In the genomic region with DNA sequence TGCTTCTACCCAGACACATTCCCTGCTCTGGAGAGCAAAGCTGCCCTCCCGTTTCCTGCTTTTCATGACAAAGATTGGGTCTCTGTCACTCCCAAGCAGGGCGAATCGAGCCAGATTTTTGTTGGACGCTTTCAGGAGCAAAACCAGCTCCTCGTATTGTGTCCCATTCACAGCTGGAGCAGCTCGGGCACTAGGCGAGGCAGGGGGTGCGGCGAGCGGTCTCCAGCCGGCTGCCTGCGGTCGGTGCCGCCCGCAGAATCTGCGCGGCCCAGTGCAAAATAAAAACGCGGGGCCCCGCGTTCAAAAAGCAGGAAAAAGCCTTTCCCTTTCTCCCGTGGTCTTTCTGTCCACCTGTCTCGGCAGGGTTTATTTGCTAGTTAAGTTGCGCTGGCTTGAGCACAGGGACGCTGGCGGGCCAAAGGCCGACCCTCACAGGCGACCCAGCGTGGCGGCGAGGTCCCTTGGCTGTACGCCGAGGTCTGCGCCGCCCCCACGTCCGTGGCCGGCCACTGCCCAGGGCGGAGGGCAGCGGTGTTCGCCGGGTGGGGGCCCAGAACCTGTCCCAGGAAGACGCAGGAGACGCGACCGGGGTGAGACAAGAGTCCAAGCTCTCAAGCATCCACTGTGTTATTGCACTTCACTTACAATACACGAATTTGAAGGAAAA, we compare ENCODE assay signal across 9 cellular contexts.
DNase-seq lines count a peak whose midpoint lies in the region; ATAC-seq, FAIRE-seq and TF ChIP-seq lines count a peak whose summit lies in the region.
"Had no signal": no experiment of that assay in that cellular context is flagged by ENCODE, and none has a peak within 500 bp of the region (broad histone marks: within the 10 kb centered on the region; RNA-seq: fewer than 3 reads in every experiment).

No MANE protein-coding gene starts in this region.

- H2AFZ ChIP-seq in GM12878 (ENCODE audit: control insufficient read depth, low read depth, low read length), result no peak overlapping the region

- TF ChIP-seq RAD21 in GM12878 (IDR thresholded peaks at IDR 0.05; ENCODE audit: insufficient read depth, low read depth, low read length), result no peak

- CTCF ChIA-PET in GM12878 (lab: Yijun Ruan, JAX), result interaction anchor here (0.9 to 2.3 kb wide), 2 partner anchors 15 to 39 kb away, joined by 3 to 7 read pairs; no protein-coding TSS in a partner anchor
- CTCF ChIA-PET in activated naive CD4-positive, alpha-beta T cell treated with anti-CD3 and anti-CD28 coated beads, Interleukin-2, amount 10 ng/mL, durations not matched to agents 7 days and 5 days (lab: Charles Lee), result no interaction called here

- H3K9me3 ChIP-seq in GM12878 (replicated peaks; ENCODE audit: control insufficient read depth, insufficient read depth, low read length) (no peaks in the 10 kb centered on the region), iPS-18a (ENCODE audit: control insufficient read depth, low read depth, low read length) (no peaks in the 10 kb centered on the region), sigmoid colon (no peaks in the 10 kb centered on the region)

- no peak for TF ChIP-seq POLR2A in GM12878 (IDR thresholded peaks at IDR 0.05; ENCODE audit: low read depth, low read length)
- TF ChIP-seq POLR2A in sigmoid colon (IDR thresholded peaks at IDR 0.05), result no peak

- POLR2A ChIA-PET in GM12878 (lab: Charles Lee), result no interaction called here

- intact Hi-C loops in GM12878 (cut with micrococcal nuclease; ENCODE audit: unreplicated experiment) (no loop called here), sigmoid colon (cut with DNase I) (no loop called here)

- ATAC-seq in GM12878 (no peak), GM21717 (IDR thresholded peaks at IDR 0.05; ENCODE audit: unreplicated experiment) (no peak), GM21360 (IDR thresholded peaks at IDR 0.05; ENCODE audit: unreplicated experiment) (no peak), GM19023 (IDR thresholded peaks at IDR 0.05; ENCODE audit: unreplicated experiment) (no peak)

- in situ Hi-C loops in GM12878 (cut with MboI), result no loop called here

- H3K27me3 Mint-ChIP-seq in activated naive CD4-positive, alpha-beta T cell treated with anti-CD3 and anti-CD28 coated beads, Interleukin-2, amount 10 ng/mL, durations not matched to agents 7 days and 5 days, result no peaks in the 10 kb centered on the region

- FAIRE-seq in GM12878 (lab: Jason Lieb, UNC), result no peak
- FAIRE-seq: frontal cortex had no signal

- no TSS peak for BruUV-seq in GM12878 (replicated peaks; lab: Mats Ljungman, UMichigan)

- H3K27ac ChIP-seq in GM12878 (ENCODE audit: control insufficient read depth, insufficient read depth), result no peak overlapping the region
- no peak overlapping the region for H3K27ac ChIP-seq in iPS-18a (ENCODE audit: low read length)
- peak overlapping the region in 1 of 4 donors; percentile 1 for H3K27ac ChIP-seq in sigmoid colon

- TF ChIP-seq CTCF in GM12878 (IDR thresholded peaks at IDR 0.05 in 2 of 3, conservative IDR thresholded peaks at IDR 0.05 in 1 of 3; ENCODE audit: control insufficient read depth in 2 of 3, extremely low read depth in 1 of 3, insufficient read depth in 1 of 3, low read depth in 3 of 3, low read length in 3 of 3), result no peak
- TF ChIP-seq CTCF in sigmoid colon (IDR thresholded peaks at IDR 0.05), result no peak

- H3K79me2 ChIP-seq in GM12878 (ENCODE audit: control insufficient read depth, insufficient read depth, low read length), result no peaks in the 10 kb centered on the region

- RAD21 ChIA-PET in GM12878 (lab: Charles Lee; ENCODE audit: unreplicated experiment), result no interaction called here

- H3K36me3 ChIP-seq in H7 (replicated peaks; ENCODE audit: control insufficient read depth, insufficient read depth, low read length) (no peaks in the 10 kb centered on the region), GM12878 (ENCODE audit: control insufficient read depth in 2 of 2, insufficient read depth in 2 of 2, low read length in 1 of 2) (no peaks in the 10 kb centered on the region), iPS-18a (ENCODE audit: control insufficient read depth, low read depth, low read length) (no peaks in the 10 kb centered on the region), sigmoid colon (no peaks in the 10 kb centered on the region)

- H3K4me1 ChIP-seq in GM12878 (ENCODE audit: control insufficient read depth, insufficient read depth, low read length) (no peaks in the 10 kb centered on the region), iPS-18a (ENCODE audit: control insufficient read depth, low read depth, low read length) (peaks cover 3% of the 10 kb centered on the region), sigmoid colon (peaks cover 0 to 18% (median 12%) of the 10 kb centered on the region in 4 donors)

- H3K4me3 ChIP-seq in H7 (ENCODE audit: insufficient read depth, low read depth, low read length), result peak overlapping the region; percentile 36; the same call in 1 of the 2 replicates
- H3K4me3 ChIP-seq in GM12878, result no peak overlapping the region
- H3K4me3 ChIP-seq in iPS-18a (ENCODE audit: low read length), result peak overlapping the region; percentile 61
- peak overlapping the region; percentile 13 to 55 (median 44) for H3K4me3 ChIP-seq in sigmoid colon

- H3K9ac ChIP-seq in GM12878 (ENCODE audit: control insufficient read depth, insufficient read depth, low read length) (no peak overlapping the region), iPS-18a (ENCODE audit: low read length) (no peak overlapping the region)

- no peak overlapping the region for H3K4me3 Mint-ChIP-seq in activated naive CD4-positive, alpha-beta T cell treated with anti-CD3 and anti-CD28 coated beads, Interleukin-2, amount 10 ng/mL, durations not matched to agents 7 days and 5 days

- no peaks in the 10 kb centered on the region for H4K20me1 ChIP-seq in GM12878 (ENCODE audit: control insufficient read depth, insufficient read depth)

- H3K27me3 ChIP-seq in H7 (ENCODE audit: control insufficient read depth, insufficient read depth, low read length), result peaks cover 24% of the 10 kb centered on the region
- H3K27me3 ChIP-seq in GM12878 (replicated peaks in 1 of 2; ENCODE audit: control insufficient read depth in 2 of 2, insufficient read depth in 2 of 2, low read length in 1 of 2), result peaks cover 11 to 12% of the 10 kb centered on the region in 2 experiments; a peak in 3 of 4 replicates
- H3K27me3 ChIP-seq in iPS-18a (ENCODE audit: control insufficient read depth, insufficient read depth, low read length), result peaks cover 38% of the 10 kb centered on the region
- peaks cover 0 to 25% (median 3%) of the 10 kb centered on the region in 3 donors for H3K27me3 ChIP-seq in sigmoid colon

- 17% methylated on average over 47 of the region's 47 CpGs for WGBS in GM12878 (ENCODE audit: insufficient coverage, insufficient replicate concordance, low lambda C conversion rate, missing lambda C conversion rate)
- 1 to 2% methylated on average over 47 of the region's 47 CpGs for WGBS in sigmoid colon, 2 donors

- H3K4me1 Mint-ChIP-seq in activated naive CD4-positive, alpha-beta T cell treated with anti-CD3 and anti-CD28 coated beads, Interleukin-2, amount 10 ng/mL, durations not matched to agents 7 days and 5 days, result peaks cover 2% of the 10 kb centered on the region

- DNase-seq in H7 (peak; percentile 68), GM12878 (ENCODE audit: low read depth, low spot score) (no peak), sigmoid colon (no peak)
- DNase-seq in activated naive CD4-positive, alpha-beta T cell treated with anti-CD3 and anti-CD28 coated beads, Interleukin-2, amount 10 ng/mL, durations not matched to agents 7 days and 5 days, result no peak

- H3K27ac Mint-ChIP-seq in activated naive CD4-positive, alpha-beta T cell treated with anti-CD3 and anti-CD28 coated beads, Interleukin-2, amount 10 ng/mL, durations not matched to agents 7 days and 5 days, result no peak overlapping the region

- H3K36me3 Mint-ChIP-seq in activated naive CD4-positive, alpha-beta T cell treated with anti-CD3 and anti-CD28 coated beads, Interleukin-2, amount 10 ng/mL, durations not matched to agents 7 days and 5 days, result no peaks in the 10 kb centered on the region

- H3K4me2 ChIP-seq in GM12878 (ENCODE audit: control insufficient read depth, insufficient read depth), result no peak overlapping the region

- H3K9me3 Mint-ChIP-seq in activated naive CD4-positive, alpha-beta T cell treated with anti-CD3 and anti-CD28 coated beads, Interleukin-2, amount 10 ng/mL, durations not matched to agents 7 days and 5 days, result no peaks in the 10 kb centered on the region

- TF ChIP-seq EP300 in GM12878 (IDR thresholded peaks at IDR 0.05; ENCODE audit: borderline replicate concordance in 1 of 2, control insufficient read depth in 1 of 2, low read depth in 2 of 2, low read length in 2 of 2), result no peak
- no peak for TF ChIP-seq EP300 in sigmoid colon (IDR thresholded peaks at IDR 0.05)

- SMC1A ChIA-PET in GM12878 (lab: Charles Lee; ENCODE audit: uncharacterized antibody, unreplicated experiment), result interaction anchor here (1.1 kb wide), 1 partner anchor 75 kb away, joined by 3 read pairs; no protein-coding TSS in a partner anchor

TF ChIP-seq in GM12878, 131 proteins besides CTCF, POLR2A, EP300 and RAD21:
- no peak for TF ChIP-seq CHD4 (IDR thresholded peaks at IDR 0.05)
- peak; percentile 67 for TF ChIP-seq SUZ12 (IDR thresholded peaks at IDR 0.05; ENCODE audit: unreplicated experiment)
- TF ChIP-seq FOS (IDR thresholded peaks at IDR 0.05; ENCODE audit: borderline replicate concordance, extremely low read depth, insufficient read length), result no peak
- TF ChIP-seq LARP7 (IDR thresholded peaks at IDR 0.05), result no peak
- no peak for TF ChIP-seq BCL11A (IDR thresholded peaks at IDR 0.05; ENCODE audit: low read depth, low read length)
- no peak for TF ChIP-seq PML (IDR thresholded peaks at IDR 0.05; ENCODE audit: low read length)
